ENCODE assay signal across 1 cellular context in the genomic region with DNA sequence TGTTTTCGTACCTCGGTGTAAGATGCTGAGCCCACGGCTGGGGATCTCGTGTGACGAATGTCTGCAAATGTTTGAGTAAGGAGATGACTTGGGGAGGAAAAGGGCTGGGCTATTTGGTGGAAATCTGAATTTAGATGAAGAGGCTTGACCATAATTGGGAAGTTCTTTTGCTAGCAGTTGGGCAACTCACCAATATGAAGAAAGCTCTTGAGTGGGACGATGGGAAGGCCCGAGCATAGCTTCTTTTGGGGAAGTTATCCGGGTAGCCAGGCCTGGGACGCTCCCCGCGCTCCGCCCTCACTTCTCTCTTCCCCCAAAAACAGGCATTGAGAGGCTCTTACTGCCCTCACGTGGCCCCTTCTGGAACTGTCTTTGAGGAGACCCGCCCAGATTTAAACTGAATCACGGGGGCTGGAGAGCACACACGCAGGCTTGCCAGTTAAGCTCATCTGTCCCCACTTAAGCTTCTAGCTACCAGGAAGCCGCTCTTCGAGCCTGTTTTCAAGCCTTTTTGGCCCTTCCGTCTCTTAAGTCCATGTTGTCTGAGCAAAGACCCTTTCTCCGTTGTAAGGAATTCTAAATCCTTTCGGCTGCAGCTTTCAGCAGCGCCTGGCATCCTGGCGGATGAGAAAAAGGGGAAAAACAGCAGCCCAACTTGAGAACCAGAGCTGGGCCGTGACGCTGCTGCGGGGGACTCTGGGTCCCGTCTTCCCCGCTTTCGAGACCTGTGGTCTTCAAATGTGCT.
A peak's percentile ranks its signal among the peaks of the same experiment; 100 is the strongest.
TF ChIP-seq lines count a peak whose summit lies in the region.

No MANE protein-coding gene starts in this region.

TF ChIP-seq in Ishikawa, 13 proteins besides CTCF, POLR2A, EP300 and RAD21 (continued from another document):
- TF ChIP-seq, protein P1, sequence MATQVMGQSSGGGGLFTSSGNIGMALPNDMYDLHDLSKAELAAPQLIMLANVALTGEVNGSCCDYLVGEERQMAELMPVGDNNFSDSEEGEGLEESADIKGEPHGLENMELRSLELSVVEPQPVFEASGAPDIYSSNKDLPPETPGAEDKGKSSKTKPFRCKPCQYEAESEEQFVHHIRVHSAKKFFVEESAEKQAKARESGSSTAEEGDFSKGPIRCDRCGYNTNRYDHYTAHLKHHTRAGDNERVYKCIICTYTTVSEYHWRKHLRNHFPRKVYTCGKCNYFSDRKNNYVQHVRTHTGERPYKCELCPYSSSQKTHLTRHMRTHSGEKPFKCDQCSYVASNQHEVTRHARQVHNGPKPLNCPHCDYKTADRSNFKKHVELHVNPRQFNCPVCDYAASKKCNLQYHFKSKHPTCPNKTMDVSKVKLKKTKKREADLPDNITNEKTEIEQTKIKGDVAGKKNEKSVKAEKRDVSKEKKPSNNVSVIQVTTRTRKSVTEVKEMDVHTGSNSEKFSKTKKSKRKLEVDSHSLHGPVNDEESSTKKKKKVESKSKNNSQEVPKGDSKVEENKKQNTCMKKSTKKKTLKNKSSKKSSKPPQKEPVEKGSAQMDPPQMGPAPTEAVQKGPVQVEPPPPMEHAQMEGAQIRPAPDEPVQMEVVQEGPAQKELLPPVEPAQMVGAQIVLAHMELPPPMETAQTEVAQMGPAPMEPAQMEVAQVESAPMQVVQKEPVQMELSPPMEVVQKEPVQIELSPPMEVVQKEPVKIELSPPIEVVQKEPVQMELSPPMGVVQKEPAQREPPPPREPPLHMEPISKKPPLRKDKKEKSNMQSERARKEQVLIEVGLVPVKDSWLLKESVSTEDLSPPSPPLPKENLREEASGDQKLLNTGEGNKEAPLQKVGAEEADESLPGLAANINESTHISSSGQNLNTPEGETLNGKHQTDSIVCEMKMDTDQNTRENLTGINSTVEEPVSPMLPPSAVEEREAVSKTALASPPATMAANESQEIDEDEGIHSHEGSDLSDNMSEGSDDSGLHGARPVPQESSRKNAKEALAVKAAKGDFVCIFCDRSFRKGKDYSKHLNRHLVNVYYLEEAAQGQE (IDR thresholded peaks at IDR 0.05; ENCODE audit: low read depth): no peak
- TF ChIP-seq EGR1 (IDR thresholded peaks at IDR 0.05) (no peak), NFIC (IDR thresholded peaks at IDR 0.05) (0 out of 2 replicates have a peak, but pooled peaks have one; percentile 11), TEAD4 (IDR thresholded peaks at IDR 0.05) (no peak), YY1 (IDR thresholded peaks at IDR 0.05; ENCODE audit: low read depth) (no peak), CEBPB (IDR thresholded peaks at IDR 0.05) (no peak), FOXM1 (IDR thresholded peaks at IDR 0.05; ENCODE audit: borderline replicate concordance, low read depth) (no peak), TAF1 (IDR thresholded peaks at IDR 0.05; ENCODE audit: low read depth) (no peak)
- TF ChIP-seq, protein P2, sequence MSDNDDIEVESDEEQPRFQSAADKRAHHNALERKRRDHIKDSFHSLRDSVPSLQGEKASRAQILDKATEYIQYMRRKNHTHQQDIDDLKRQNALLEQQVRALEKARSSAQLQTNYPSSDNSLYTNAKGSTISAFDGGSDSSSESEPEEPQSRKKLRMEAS (IDR thresholded peaks at IDR 0.05): peak; percentile 25; the same call in 1 of the 2 replicates
- TF ChIP-seq, protein P3, sequence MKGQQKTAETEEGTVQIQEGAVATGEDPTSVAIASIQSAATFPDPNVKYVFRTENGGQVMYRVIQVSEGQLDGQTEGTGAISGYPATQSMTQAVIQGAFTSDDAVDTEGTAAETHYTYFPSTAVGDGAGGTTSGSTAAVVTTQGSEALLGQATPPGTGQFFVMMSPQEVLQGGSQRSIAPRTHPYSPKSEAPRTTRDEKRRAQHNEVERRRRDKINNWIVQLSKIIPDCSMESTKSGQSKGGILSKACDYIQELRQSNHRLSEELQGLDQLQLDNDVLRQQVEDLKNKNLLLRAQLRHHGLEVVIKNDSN (IDR thresholded peaks at IDR 0.05): peak; percentile 69
TF ChIP-seq in Ishikawa: peak in this region for 3.
